Comparison of ENCODE assay signal across 15 cellular contexts in the genomic region with DNA sequence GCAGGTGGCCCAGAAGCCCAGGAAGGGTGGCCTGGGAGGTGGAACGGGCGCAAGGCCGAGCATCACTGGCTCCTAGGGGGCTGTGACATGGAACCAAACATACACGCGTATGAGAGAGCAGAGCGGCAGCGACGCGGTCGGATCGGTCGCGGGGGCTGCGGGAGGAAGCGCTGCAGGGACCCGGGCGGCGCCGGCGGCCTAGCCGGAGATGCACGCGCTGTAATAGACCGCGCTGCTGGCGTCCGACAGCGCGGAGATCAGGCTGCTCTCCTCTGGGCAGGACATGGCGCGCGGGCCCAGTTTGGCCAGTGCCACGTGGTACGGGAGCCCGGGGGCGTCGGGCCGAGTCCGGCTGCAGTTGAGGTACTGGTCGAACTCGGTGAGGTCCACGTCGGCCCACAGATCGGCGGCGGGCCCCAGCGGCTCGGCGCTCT. TPM values are rescaled to one million over a fixed set of nuclear protein-coding genes. Genes with fewer than 3 reads are reported as not detected.
A peak's percentile ranks its signal among the peaks of the same experiment; 100 is the strongest.
DNase-seq lines count a peak whose midpoint lies in the region; ATAC-seq and TF ChIP-seq lines count a peak whose summit lies in the region.
"Had no signal": no experiment of that assay in that cellular context is flagged by ENCODE, and none has a peak within 500 bp of the region (broad histone marks: within the 10 kb centered on the region; RNA-seq: fewer than 3 reads in every experiment).

No MANE protein-coding gene starts in this region.

- H3K27ac Mint-ChIP-seq in MCF 10A (ENCODE audit: low read depth, unreplicated experiment) (no peak overlapping the region), immature natural killer cell (no peak overlapping the region)
- H3K27ac Mint-ChIP-seq: activated naive CD4-positive, alpha-beta T cell treated with anti-CD3 and anti-CD28 coated beads, Interleukin-2, amount 10 ng/mL, durations not matched to agents 7 days and 5 days had no signal

- dilution Hi-C loops in mammary epithelial cell (cut with HindIII; ENCODE audit: low sequenced_read_pairs) = no loop called here

- H3K36me3 ChIP-seq in mammary epithelial cell (ENCODE audit: insufficient read depth, low read length) = no peaks in the 10 kb centered on the region
- no peaks in the 10 kb centered on the region for H3K36me3 ChIP-seq in breast epithelium
- peaks cover 0 to 8% of the 10 kb centered on the region in 2 donors for H3K36me3 ChIP-seq in lung (ENCODE audit: control insufficient read depth in 2 of 2, insufficient read depth in 2 of 2, low read length in 2 of 2)
- H3K36me3 ChIP-seq in upper lobe of left lung = peaks cover 0 to 17% (median 7%) of the 10 kb centered on the region in 4 donors
- H3K36me3 ChIP-seq: HAP-1 had no signal

- DNase-seq in MCF 10A (ENCODE audit: unreplicated experiment) (no peak), mammary epithelial cell (no peak), breast epithelium (ENCODE audit: low spot score in 2 of 2) (no peak), lung (ENCODE audit: low spot score) (no peak), upper lobe of left lung (peak in 1 of 2 donors; percentile 82), immature natural killer cell (no peak), SHP77 treated with DMSO at 0.1 percent for 48 hours (lab: John Stamatoyannopoulos, UW) (no peak)
- DNase-seq: activated CD4-positive, alpha-beta T cell treated with anti-CD3 and anti-CD28 coated beads, Interleukin-2, amount 50 U/mL, for 1 hour; activated naive CD4-positive, alpha-beta T cell treated with anti-CD3 and anti-CD28 coated beads, Interleukin-2, amount 10 ng/mL, durations not matched to agents 7 days and 5 days; GDM1; glutamatergic neuron; NCI-H446 treated with DMSO at 0.1 percent for 48 hours had no signal

- H3K9ac ChIP-seq in mammary epithelial cell (ENCODE audit: insufficient read depth, low read length) = no peak overlapping the region

- H3K27me3 ChIP-seq in mammary epithelial cell (ENCODE audit: insufficient read depth, low read length) = peaks cover 12% of the 10 kb centered on the region
- peaks cover 3 to 66% of the 10 kb centered on the region in 2 donors for H3K27me3 ChIP-seq in breast epithelium
- peaks cover 7% of the 10 kb centered on the region for H3K27me3 ChIP-seq in lung (ENCODE audit: control insufficient read depth, insufficient read depth)
- H3K27me3 ChIP-seq in upper lobe of left lung = peaks cover 0 to 33% (median 13%) of the 10 kb centered on the region in 4 donors

- TF ChIP-seq CTCF in MCF 10A (IDR thresholded peaks at IDR 0.05; ENCODE audit: unreplicated experiment) = no peak
- TF ChIP-seq CTCF in mammary epithelial cell (conservative IDR thresholded peaks at IDR 0.05 in 1 of 2, IDR thresholded peaks at IDR 0.05 in 1 of 2; ENCODE audit: extremely low read depth in 1 of 2, insufficient read depth in 1 of 2, low read depth in 1 of 2, low read length in 2 of 2) = no peak
- no peak for TF ChIP-seq CTCF in breast epithelium (IDR thresholded peaks at IDR 0.05)
- no peak for TF ChIP-seq CTCF in lung (IDR thresholded peaks at IDR 0.05; ENCODE audit: control extremely low read depth, extremely low read depth)
- no peak for TF ChIP-seq CTCF in upper lobe of left lung (IDR thresholded peaks at IDR 0.05)

- no peaks in the 10 kb centered on the region for H3K79me2 ChIP-seq in mammary epithelial cell (ENCODE audit: insufficient read depth, low read length)

- BruUV-seq in MCF 10A (replicated peaks; lab: Mats Ljungman, UMichigan) (no TSS peak), mammary epithelial cell (replicated peaks; lab: Mats Ljungman, UMichigan) (no TSS peak)

- H3K9me3 ChIP-seq in mammary epithelial cell (replicated peaks; ENCODE audit: insufficient read depth, low read length) = no peaks in the 10 kb centered on the region
- H3K9me3 ChIP-seq in breast epithelium = no peaks in the 10 kb centered on the region
- peaks cover 0 to 3% of the 10 kb centered on the region in 2 donors for H3K9me3 ChIP-seq in lung (ENCODE audit: control insufficient read depth in 2 of 2, insufficient read depth in 1 of 2, low read length in 1 of 2)
- H3K9me3 ChIP-seq in upper lobe of left lung = no peaks in the 10 kb centered on the region
- H3K9me3 ChIP-seq: HAP-1 had no signal

- H3K9me3 Mint-ChIP-seq in MCF 10A (ENCODE audit: unreplicated experiment) (no peaks in the 10 kb centered on the region), immature natural killer cell (no peaks in the 10 kb centered on the region)
- H3K9me3 Mint-ChIP-seq: activated naive CD4-positive, alpha-beta T cell treated with anti-CD3 and anti-CD28 coated beads, Interleukin-2, amount 10 ng/mL, durations not matched to agents 7 days and 5 days had no signal

- no peaks in the 10 kb centered on the region for H3K27me3 Mint-ChIP-seq in MCF 10A (ENCODE audit: insufficient read depth, unreplicated experiment)
- peaks cover 5 to 17% (median 12%) of the 10 kb centered on the region in 3 donors for H3K27me3 Mint-ChIP-seq in immature natural killer cell (ENCODE audit: low read depth in 3 of 3)

- H3K4me1 ChIP-seq in mammary epithelial cell (ENCODE audit: insufficient read depth, low read length) = peaks cover 13% of the 10 kb centered on the region
- peaks cover 0 to 4% of the 10 kb centered on the region in 2 donors for H3K4me1 ChIP-seq in breast epithelium
- peaks cover 0 to 5% of the 10 kb centered on the region in 2 donors for H3K4me1 ChIP-seq in lung (ENCODE audit: control insufficient read depth in 2 of 2, insufficient read depth in 2 of 2, low read length in 2 of 2)
- peaks cover 9 to 56% (median 30%) of the 10 kb centered on the region in 4 donors for H3K4me1 ChIP-seq in upper lobe of left lung
- H3K4me1 ChIP-seq: HAP-1 had no signal

- no peaks in the 10 kb centered on the region for H4K20me1 ChIP-seq in mammary epithelial cell (ENCODE audit: insufficient read depth, low read length)

- H3K4me2 ChIP-seq in mammary epithelial cell (ENCODE audit: insufficient read depth, low read depth, low read length) = no peak overlapping the region

- WGBS in mammary epithelial cell (ENCODE audit: low coverage, missing lambda C conversion rate) = 51% methylated on average over 4 of the region's 49 CpGs
- 20 to 21% methylated on average over 48 to 49 of the region's 49 CpGs for WGBS in lung, 2 donors
- 32 to 57% methylated on average over 27 to 30 of the region's 49 CpGs for WGBS in upper lobe of left lung, 2 donors

- H3K4me1 Mint-ChIP-seq in MCF 10A (ENCODE audit: insufficient read depth, unreplicated experiment) (peaks cover 17% of the 10 kb centered on the region), immature natural killer cell (peaks cover 0 to 2% of the 10 kb centered on the region in 2 donors)

- TF ChIP-seq POLR2A in breast epithelium (IDR thresholded peaks at IDR 0.05) (no peak), upper lobe of left lung (IDR thresholded peaks at IDR 0.05) (no peak)

- CTCF ChIA-PET in MCF 10A (lab: Yijun Ruan, JAX) (interaction anchor here (0.6 to 1.7 kb wide), 2 partner anchors 9 to 99 kb away, joined by 3 to 8 read pairs; no protein-coding TSS in a partner anchor), mammary epithelial cell (lab: Charles Lee; ENCODE audit: low non-redundant PET) (no interaction called here)

- peak overlapping the region; percentile 12 for H3K4me3 Mint-ChIP-seq in MCF 10A (ENCODE audit: unreplicated experiment)
- H3K4me3 Mint-ChIP-seq in immature natural killer cell = no peak overlapping the region
- H3K4me3 Mint-ChIP-seq: activated naive CD4-positive, alpha-beta T cell treated with anti-CD3 and anti-CD28 coated beads, Interleukin-2, amount 10 ng/mL, durations not matched to agents 7 days and 5 days had no signal

- intact Hi-C loops in MCF 10A (cut with micrococcal nuclease) = no loop called here
- intact Hi-C loops in mammary epithelial cell (cut with micrococcal nuclease) = no loop called here
- intact Hi-C loops in breast epithelium (cut with DNase I; ENCODE audit: low total_unique reads) = no loop called here

- H3K4me3 ChIP-seq in mammary epithelial cell (replicated peaks in 1 of 3; ENCODE audit: insufficient read depth in 1 of 3, low read depth in 2 of 3, low read length in 3 of 3) (no peak overlapping the region), breast epithelium (peak overlapping the region; percentile 37 to 64 (median 41)), lung (peak overlapping the region; percentile 67), upper lobe of left lung (peak overlapping the region; percentile 26 to 66 (median 46))

- in situ Hi-C loops in mammary epithelial cell (cut with MboI; ENCODE audit: low sequenced_read_pairs in 2 of 2) = no loop called here

- POLR2A ChIA-PET in MCF 10A (lab: Yijun Ruan, JAX) = interaction anchor here (0.6 kb wide), 1 partner anchor 25 kb away, joined by 3 read pairs; no protein-coding TSS in a partner anchor

- no peak overlapping the region for H2AFZ ChIP-seq in mammary epithelial cell (ENCODE audit: low read depth, low read length)

- H3K36me3 Mint-ChIP-seq in MCF 10A (ENCODE audit: insufficient read depth, unreplicated experiment) (no peaks in the 10 kb centered on the region), immature natural killer cell (no peaks in the 10 kb centered on the region)
- H3K36me3 Mint-ChIP-seq: activated naive CD4-positive, alpha-beta T cell treated with anti-CD3 and anti-CD28 coated beads, Interleukin-2, amount 10 ng/mL, durations not matched to agents 7 days and 5 days had no signal

- ATAC-seq in lung (ENCODE audit: insufficient read depth, low FRiP score) (no peak), upper lobe of left lung (ENCODE audit: low FRiP score in 2 of 2) (no peak), HG03175 (IDR thresholded peaks at IDR 0.05; ENCODE audit: unreplicated experiment) (no peak)
- ATAC-seq: SK-N-SH treated with all-trans-retinoic acid at 6 μM for 48 hours had no signal

- no peak overlapping the region for H3K27ac ChIP-seq in mammary epithelial cell (ENCODE audit: insufficient read depth, low read depth, low read length)
- no peak overlapping the region for H3K27ac ChIP-seq in breast epithelium
- peak overlapping the region; percentile 49 to 68 for H3K27ac ChIP-seq in lung (ENCODE audit: low read depth in 1 of 2, low read length in 1 of 2)
- H3K27ac ChIP-seq in upper lobe of left lung = peak overlapping the region; percentile 53 to 88 (median 60)

- no peak for TF ChIP-seq EP300 in upper lobe of left lung (IDR thresholded peaks at IDR 0.05)

RNA-seq across cellular contexts. Expression of a gene that starts 1.5 kb away (rescaled TPM):
- total RNA-seq in MCF 10A (2022) (0.16 and 0.22 TPM in 2 replicates), mammary epithelial cell (under 1 TPM in 1 of 2 donors, not detected in 1; 0.16 TPM), breast epithelium (1 to 10 TPM; 1.8 to 8.8 (median 3.2) TPM), lung (10 to 100 TPM; 12.1 to 52.2 TPM), upper lobe of left lung (100 to 1,000 TPM in 1 of 6 donors, 10 to 100 TPM in 4, 1 to 10 TPM in 1; 6.3 to 138 (median 37.7) TPM)
- polyA plus RNA-seq in mammary epithelial cell (not detected), lung (10 to 100 TPM; 26.9 to 31.7 TPM), immature natural killer cell (not detected)
- polyA minus RNA-seq in mammary epithelial cell = not detected

RNA-seq across cellular contexts. Expression of a gene that starts 12.0 kb away (rescaled TPM):
- total RNA-seq in MCF 10A (2022) (1.1 and 2.0 TPM in 2 replicates), mammary epithelial cell (1 to 10 TPM in 1 of 2 donors, under 1 TPM in 1; 0.67 to 1.0 TPM), breast epithelium (1 to 10 TPM in 2 of 3 donors, under 1 TPM in 1; 0.66 to 1.3 (median 1.1) TPM), lung (1 to 10 TPM; 1.3 to 2.0 TPM), upper lobe of left lung (1 to 10 TPM in 4 of 6 donors, under 1 TPM in 2; 0.44 to 2.3 (median 1.7) TPM)
- polyA plus RNA-seq in mammary epithelial cell (0.03 TPM), lung (under 1 TPM; 0.50 to 0.63 TPM), immature natural killer cell (not detected)
- polyA minus RNA-seq in mammary epithelial cell = not detected

RNA-seq across cellular contexts. Expression of a gene that starts 15.0 kb away (rescaled TPM):
- 30.8 and 39.7 TPM in 2 replicates for total RNA-seq in MCF 10A (2022)
- 10 to 100 TPM; 15.7 to 37.9 TPM for total RNA-seq in mammary epithelial cell
- polyA plus RNA-seq in mammary epithelial cell = 15.6 TPM
- polyA minus RNA-seq in mammary epithelial cell = 26.4 TPM
- 10 to 100 TPM; 23.9 to 39.4 (median 26.6) TPM for total RNA-seq in breast epithelium
- total RNA-seq in lung = 10 to 100 TPM; 28.5 to 32.8 TPM
- polyA plus RNA-seq in lung = 10 to 100 TPM; 18.3 to 32.9 TPM
- 10 to 100 TPM; 21.7 to 56.0 (median 28.4) TPM for total RNA-seq in upper lobe of left lung
- polyA plus RNA-seq in immature natural killer cell = 10 to 100 TPM; 18.9 to 26.6 (median 24.1) TPM

RNA-seq across cellular contexts. Expression of a gene that starts 31.3 kb away (rescaled TPM):
- total RNA-seq in MCF 10A (2022) = 8.2 and 8.8 TPM in 2 replicates
- total RNA-seq in mammary epithelial cell = 10 to 100 TPM in 1 of 2 donors, 1 to 10 TPM in 1; 9.5 to 15.9 TPM
- polyA plus RNA-seq in mammary epithelial cell = 13.9 TPM
- 8.8 TPM for polyA minus RNA-seq in mammary epithelial cell
- 10 to 100 TPM; 14.7 to 22.2 (median 16.4) TPM for total RNA-seq in breast epithelium
- 10 to 100 TPM; 15.1 to 50.7 TPM for total RNA-seq in lung
- polyA plus RNA-seq in lung = 10 to 100 TPM; 19.5 to 99.0 TPM
- total RNA-seq in upper lobe of left lung = 10 to 100 TPM; 21.5 to 70.8 (median 55.6) TPM
- polyA plus RNA-seq in immature natural killer cell = 100 to 1,000 TPM; 124 to 171 (median 132) TPM

RNA-seq across cellular contexts. Expression of a gene that starts 31.9 kb away (rescaled TPM):
- 0.12 and 0.15 TPM in 2 replicates for total RNA-seq in MCF 10A (2022)
- under 1 TPM; 0.38 to 0.50 TPM for total RNA-seq in mammary epithelial cell
- 0.24 TPM for polyA plus RNA-seq in mammary epithelial cell
- 0.21 TPM for polyA minus RNA-seq in mammary epithelial cell
- total RNA-seq in breast epithelium = 1 to 10 TPM; 1.6 to 3.4 (median 2.3) TPM
- 1 to 10 TPM; 1.6 to 2.5 TPM for total RNA-seq in lung
- 1 to 10 TPM in 1 of 2 donors, under 1 TPM in 1; 0.45 to 3.1 TPM for polyA plus RNA-seq in lung
- total RNA-seq in upper lobe of left lung = 1 to 10 TPM; 1.7 to 3.1 (median 2.6) TPM
- 1 to 10 TPM in 1 of 3 donors, under 1 TPM in 2; 0.48 to 1.3 (median 0.73) TPM for polyA plus RNA-seq in immature natural killer cell

Comparison
In these comparisons a context has a peak if more than half of its experiments do, and no peak if none do; other contexts are left out.
1. H3K4me3 ChIP-seq: peak in breast epithelium (3 of 3), lung (single experiment) and upper lobe of left lung (4 of 4); none in mammary epithelial cell (0 of 3).
2. H3K27ac ChIP-seq: peak in lung (2 of 2) and upper lobe of left lung (4 of 4); none in mammary epithelial cell (single experiment) and breast epithelium (0 of 2).